Comparison of ENCODE assay signal across 16 cellular contexts in the genomic region with DNA sequence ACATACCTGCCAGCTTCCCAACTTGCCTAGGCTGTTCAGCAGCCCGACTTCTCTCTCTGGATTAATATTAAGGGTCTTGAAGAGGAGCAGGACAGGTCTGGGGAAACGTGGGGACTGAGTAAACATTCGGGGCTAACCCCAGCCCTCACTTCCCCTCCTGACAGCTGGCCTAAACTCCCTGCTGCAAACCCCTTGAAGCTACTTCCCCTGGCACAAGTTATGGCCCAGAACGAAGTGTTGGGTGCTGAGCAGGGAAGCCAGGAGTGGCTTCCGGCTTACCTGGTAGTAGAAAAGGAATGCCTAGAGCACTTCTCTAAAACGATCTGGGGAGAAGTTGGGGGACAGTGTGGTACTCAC.
DNase-seq lines count a peak whose midpoint lies in the region; ATAC-seq, FAIRE-seq and TF ChIP-seq lines count a peak whose summit lies in the region.
"Had no signal": no experiment of that assay in that cellular context is flagged by ENCODE, and none has a peak within 500 bp of the region (broad histone marks: within the 10 kb centered on the region; RNA-seq: fewer than 3 reads in every experiment).

No MANE protein-coding gene starts in this region.

- no peak overlapping the region for H3K27ac Mint-ChIP-seq in nephron progenitor cell
- H3K27ac Mint-ChIP-seq: activated T-cell treated with anti-CD3 and anti-CD28 coated beads, Interleukin-2, amount 50 U/mL, for 72 hours had no signal

- no peak for TF ChIP-seq CTCF in epithelial cell of esophagus (IDR thresholded peaks at IDR 0.05; ENCODE audit: insufficient read depth, low read depth, low read length, missing control alignments)
- no peak for TF ChIP-seq CTCF in nephron progenitor cell (IDR thresholded peaks at IDR 0.05)

- H3K9me3 ChIP-seq in effector memory CD4-positive, alpha-beta T cell (ENCODE audit: control insufficient read depth, low read length): no peaks in the 10 kb centered on the region
- H3K9me3 ChIP-seq: adrenal gland, BE2C had no signal

- no peaks in the 10 kb centered on the region for H3K4me1 ChIP-seq in effector memory CD4-positive, alpha-beta T cell (ENCODE audit: control insufficient read depth, insufficient read depth, low read length, poor library complexity, severe bottlenecking)
- H3K4me1 ChIP-seq: adrenal gland had no signal

- H3K27me3 Mint-ChIP-seq in nephron progenitor cell (ENCODE audit: low read depth, poor library complexity): peaks cover 32% of the 10 kb centered on the region

- no peaks in the 10 kb centered on the region for H3K36me3 ChIP-seq in effector memory CD4-positive, alpha-beta T cell (ENCODE audit: control insufficient read depth, insufficient read depth, low read length)
- H3K36me3 ChIP-seq: adrenal gland, BE2C had no signal

- H3K4me3 Mint-ChIP-seq in nephron progenitor cell: peak overlapping the region; percentile 19
- H3K4me3 Mint-ChIP-seq: activated T-cell treated with anti-CD3 and anti-CD28 coated beads, Interleukin-2, amount 50 U/mL, for 72 hours; IgD-negative memory B cell had no signal

- no peak for TF ChIP-seq POLR2A in GM12892 (IDR thresholded peaks at IDR 0.05; ENCODE audit: low read depth, low read length)

- H3K27ac ChIP-seq in effector memory CD4-positive, alpha-beta T cell (ENCODE audit: insufficient read depth, low read length, poor library complexity, severe bottlenecking): no peak overlapping the region

- no peak overlapping the region for H3K4me3 ChIP-seq in epithelial cell of esophagus (ENCODE audit: low read length)
- no peak overlapping the region for H3K4me3 ChIP-seq in effector memory CD4-positive, alpha-beta T cell (ENCODE audit: insufficient read depth, low read depth, low read length, poor library complexity, severe bottlenecking)
- H3K4me3 ChIP-seq: adrenal gland had no signal

- ATAC-seq in GM19328 (IDR thresholded peaks at IDR 0.05; ENCODE audit: unreplicated experiment) (no peak), HG03095 (IDR thresholded peaks at IDR 0.05; ENCODE audit: unreplicated experiment) (no peak), HG02885 (IDR thresholded peaks at IDR 0.05; ENCODE audit: poor library complexity, unreplicated experiment) (no peak)
- ATAC-seq: activated T-cell treated with anti-CD3 and anti-CD28 coated beads, Interleukin-2, amount 50 U/mL, for 72 hours had no signal

- peak; percentile 30 for FAIRE-seq in GM12892 (lab: Jason Lieb, UNC)

- H3K9me3 Mint-ChIP-seq in nephron progenitor cell: peaks cover 19% of the 10 kb centered on the region
- H3K9me3 Mint-ChIP-seq: activated T-cell treated with anti-CD3 and anti-CD28 coated beads, Interleukin-2, amount 50 U/mL, for 72 hours; IgD-negative memory B cell had no signal

- H3K36me3 Mint-ChIP-seq in nephron progenitor cell (ENCODE audit: low read depth): no peaks in the 10 kb centered on the region
- H3K36me3 Mint-ChIP-seq: IgD-negative memory B cell had no signal

- no peak for DNase-seq in GM12892 (ENCODE audit: insufficient read length)
- DNase-seq in NCI-H69 (lab: John Stamatoyannopoulos, UW): peak; percentile 52
- DNase-seq in epithelial cell of esophagus (ENCODE audit: low read depth): peak; percentile 16
- no peak for DNase-seq in nephron progenitor cell
- no peak for DNase-seq in effector memory CD4-positive, alpha-beta T cell
- DNase-seq: activated CD4-positive, alpha-beta T cell treated with anti-CD3 and anti-CD28 coated beads, Interleukin-2, amount 50 U/mL, for 4 hours; activated T-cell treated with anti-CD3 and anti-CD28 coated beads, Interleukin-2, amount 50 U/mL, for 72 hours; adrenal gland; BE2C; stimulated activated CD4-positive, alpha-beta T cell treated with anti-CD3 and anti-CD28 coated beads, Interleukin-2, amount 100 ng/mL, for 24 hours; stimulated activated CD8-positive, alpha-beta memory T cell treated with anti-CD3 and anti-CD28 coated beads, Interleukin-4, amount 100 ng/mL, for 48 hours; T-helper 9 cell had no signal

- H3K27me3 ChIP-seq in effector memory CD4-positive, alpha-beta T cell (replicated peaks; ENCODE audit: control insufficient read depth, insufficient read depth, low read length, poor library complexity, severe bottlenecking): no peaks in the 10 kb centered on the region
- H3K27me3 ChIP-seq: BE2C had no signal

- H3K4me1 Mint-ChIP-seq in nephron progenitor cell: peaks cover 76% of the 10 kb centered on the region

Comparison
In these comparisons a context has a peak if more than half of its experiments do, and no peak if none do; other contexts are left out.
1. DNase-seq: peak in NCI-H69 (single experiment) and epithelial cell of esophagus (single experiment); none in GM12892 (single experiment), nephron progenitor cell (single experiment) and effector memory CD4-positive, alpha-beta T cell (0 of 3).